10 cellular contexts compared by ENCODE assay signal in genomic region chr19:2923510-2923909, GRCh38. TPM values are rescaled to one million over a fixed set of nuclear protein-coding genes. Genes with fewer than 3 reads are reported as not detected.
A peak's percentile ranks its signal among the peaks of the same experiment; 100 is the strongest.
DNase-seq lines count a peak whose midpoint lies in the region; TF ChIP-seq lines count a peak whose summit lies in the region.
"Had no signal": no experiment of that assay in that cellular context is flagged by ENCODE, and none has a peak within 500 bp of the region (broad histone marks: within the 10 kb centered on the region; RNA-seq: fewer than 3 reads in every experiment).

No MANE protein-coding gene starts in this region.

- no peaks in the 10 kb centered on the region for H3K9me3 ChIP-seq in suprapubic skin
- H3K9me3 ChIP-seq: ovary had no signal

- no peak for TF ChIP-seq EP300 in suprapubic skin (IDR thresholded peaks at IDR 0.05)

- TF ChIP-seq CTCF in cardiac fibroblast (IDR thresholded peaks at IDR 0.05; ENCODE audit: low read depth, low read length) (no peak), suprapubic skin (IDR thresholded peaks at IDR 0.05) (no peak)

- H3K4me3 ChIP-seq in cardiac fibroblast (replicated peaks in 1 of 2; ENCODE audit: low read depth in 2 of 2, low read length in 2 of 2) (no peak overlapping the region), suprapubic skin (no peak overlapping the region)
- H3K4me3 ChIP-seq: ovary had no signal

- H3K4me1 ChIP-seq in suprapubic skin, result peaks cover 19% of the 10 kb centered on the region

- no peak for TF ChIP-seq POLR2A in suprapubic skin (IDR thresholded peaks at IDR 0.05)

- DNase-seq in NCI-H2196 (lab: John Stamatoyannopoulos, UW; ENCODE audit: unreplicated experiment), result peak; percentile 40
- no peak for DNase-seq in NCI-H2196 treated with DMSO at 0.1 percent for 48 hours (lab: John Stamatoyannopoulos, UW; ENCODE audit: unreplicated experiment)
- peak; percentile 25 to 93 for DNase-seq in cardiac fibroblast (ENCODE audit: low read depth in 2 of 2)
- no peak for DNase-seq in suprapubic skin (ENCODE audit: low spot score in 2 of 2)
- no peak for DNase-seq in activated CD4-positive, CD25-positive, alpha-beta regulatory T cell treated with anti-CD3 and anti-CD28 coated beads, Interleukin-2, amount 50 U/mL, for 72 hours
- DNase-seq in stimulated activated CD4-positive, alpha-beta T cell treated with anti-CD3 and anti-CD28 coated beads, Interleukin-2, amount 100 ng/mL, for 24 hours, result no peak
- DNase-seq: activated CD8-positive, alpha-beta T cell treated with anti-CD3 and anti-CD28 coated beads, Interleukin-2, amount 10 ng/mL, durations not matched to agents 7 days and 5 days; cerebellar nuclear complex; OCI-M1; ovary had no signal

- peak overlapping the region; percentile 68 for H3K27ac ChIP-seq in suprapubic skin
- H3K27ac ChIP-seq: ovary had no signal

- no peaks in the 10 kb centered on the region for H3K27me3 ChIP-seq in suprapubic skin
- H3K27me3 ChIP-seq: ovary had no signal

- H3K36me3 ChIP-seq in suprapubic skin, result peaks cover 11% of the 10 kb centered on the region
- H3K36me3 ChIP-seq: ovary had no signal

- WGBS in suprapubic skin, result 25% methylated on average over 4 of the region's 4 CpGs

RNA-seq across cellular contexts. Expression of gene ZNF77, which starts 21.3 kb away (rescaled TPM):
- 1 to 10 TPM; 2.8 to 5.6 (median 3.9) TPM for total RNA-seq in suprapubic skin

RNA-seq across cellular contexts. Expression of gene ZNF57, which starts 22.8 kb away (rescaled TPM):
- total RNA-seq in suprapubic skin, result 10 to 100 TPM; 16.2 to 46.2 (median 23.4) TPM

RNA-seq across cellular contexts. Expression of gene TLE6, which starts 53.9 kb away (rescaled TPM):
- total RNA-seq in suprapubic skin, result 1 to 10 TPM in 2 of 4 donors, under 1 TPM in 1, not detected in 1; 0.23 to 1.4 (median 1.3) TPM

RNA-seq across cellular contexts. Expression of gene ZNF556, which starts 56.4 kb away (rescaled TPM):
- not detected for total RNA-seq in suprapubic skin
- total RNA-seq: activated CD8-positive, alpha-beta T cell treated with anti-CD3 and anti-CD28 coated beads, Interleukin-2, amount 10 ng/mL, durations not matched to agents 7 days and 5 days had no signal

Comparison
In these comparisons a context has a peak if more than half of its experiments do, and no peak if none do; other contexts are left out.
1. DNase-seq: peak in NCI-H2196 (single experiment) and cardiac fibroblast (2 of 2); none in NCI-H2196 treated with DMSO at 0.1 percent for 48 hours (single experiment), suprapubic skin (0 of 2), activated CD4-positive, CD25-positive, alpha-beta regulatory T cell treated with anti-CD3 and anti-CD28 coated beads, Interleukin-2, amount 50 U/mL, for 72 hours (single experiment) and stimulated activated CD4-positive, alpha-beta T cell treated with anti-CD3 and anti-CD28 coated beads, Interleukin-2, amount 100 ng/mL, for 24 hours (0 of 2).